Comparison of ENCODE assay signal across 8 cellular contexts in the genomic region with DNA sequence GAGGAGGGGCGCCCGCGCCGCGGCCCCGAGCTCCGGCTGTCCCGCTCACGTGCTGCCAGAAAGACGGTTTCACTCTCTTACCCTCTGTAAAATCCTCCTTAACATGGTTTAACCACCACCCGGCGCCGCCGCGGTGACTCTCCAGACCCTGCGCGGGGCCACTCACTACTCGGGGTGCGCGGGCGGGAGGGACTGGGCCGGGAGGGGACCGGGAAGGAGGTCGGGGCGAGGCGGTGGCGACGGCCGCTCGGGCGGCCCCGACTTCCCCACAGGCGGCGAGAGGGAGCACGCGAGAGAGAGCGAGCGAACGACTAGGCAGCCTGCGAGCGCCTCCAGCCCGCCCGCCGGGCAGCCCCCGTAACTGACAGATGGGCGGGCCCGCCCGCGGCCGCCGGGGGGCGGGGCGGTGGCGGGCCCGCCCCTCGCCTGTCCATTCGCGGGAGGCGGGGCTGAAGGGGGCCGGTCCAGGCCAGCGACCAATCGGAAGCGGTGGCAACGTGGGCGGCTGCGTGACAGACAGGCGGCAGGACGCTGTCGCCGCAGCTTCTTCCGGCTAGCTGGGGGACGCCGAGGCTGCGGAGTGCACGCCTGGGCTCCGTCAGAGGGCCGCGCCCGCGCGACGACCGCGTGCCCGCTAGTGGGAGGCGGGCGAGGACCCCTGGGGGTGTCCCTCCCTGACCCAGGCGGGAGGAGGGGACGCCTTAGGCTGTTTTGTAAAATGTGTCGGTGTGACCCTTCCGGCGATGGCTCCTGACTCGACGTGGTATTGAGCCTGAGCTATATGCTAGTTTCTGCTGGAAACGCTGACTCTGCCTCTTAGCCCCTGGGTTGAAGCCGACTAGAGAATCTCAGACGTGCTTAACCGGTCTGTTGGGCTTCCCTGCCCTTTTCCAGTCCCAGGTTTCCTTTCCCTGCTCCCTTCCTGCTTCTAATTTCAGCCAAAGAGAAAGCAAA. TPM values are rescaled to one million over a fixed set of nuclear protein-coding genes. Genes with fewer than 3 reads are reported as not detected.
DNase-seq lines count a peak whose midpoint lies in the region; TF ChIP-seq lines count a peak whose summit lies in the region.

Gene EEA1 (minus strand): TSS at position 334 of the 954 bp plus-strand sequence. CDS start 229 bp downstream, at position 105.

- H3K36me3 ChIP-seq in HAP-1 (replicated peaks) (no peaks in the 10 kb centered on the region), MM.1S (replicated peaks; ENCODE audit: insufficient read depth, low read length) (no peaks in the 10 kb centered on the region), neural progenitor cell (no peaks in the 10 kb centered on the region)

- H4K20me1 ChIP-seq in MM.1S (ENCODE audit: insufficient read depth, low read length) (peaks cover 22% of the 10 kb centered on the region), neural progenitor cell (ENCODE audit: low read depth) (no peaks in the 10 kb centered on the region)

- peak within 1 kb of the TSS; percentile 97 for H3K27ac Mint-ChIP-seq in neural progenitor cell

- no peaks in the 10 kb centered on the region for H3K9me3 ChIP-seq in HAP-1
- no peaks in the 10 kb centered on the region for H3K9me3 ChIP-seq in MM.1S (replicated peaks; ENCODE audit: insufficient read depth, low read length)
- H3K9me3 ChIP-seq in neural progenitor cell (ENCODE audit: low read depth) = no peaks in the 10 kb centered on the region

- peaks cover 2% of the 10 kb centered on the region for H3K27me3 Mint-ChIP-seq in neural progenitor cell (ENCODE audit: insufficient read depth, low read depth)

- peak within 1 kb of the TSS; percentile 98 for H3K4me2 ChIP-seq in MM.1S (ENCODE audit: low read depth, low read length)
- peak within 1 kb of the TSS; percentile 96 for H3K4me2 ChIP-seq in neural progenitor cell

- H2AFZ ChIP-seq in MM.1S (ENCODE audit: low read length) (peak within 1 kb of the TSS; percentile 85), neural progenitor cell (replicated peaks) (peak within 1 kb of the TSS; percentile 74)

- H3K27me3 ChIP-seq in HAP-1 (ENCODE audit: low read depth) (no peaks in the 10 kb centered on the region), MM.1S (replicated peaks; ENCODE audit: insufficient read depth, low read length) (no peaks in the 10 kb centered on the region), neural progenitor cell (no peaks in the 10 kb centered on the region)

- peaks cover 21% of the 10 kb centered on the region for H3F3A ChIP-seq in MM.1S (ENCODE audit: insufficient read depth, low read length)
- H3F3A ChIP-seq in neural progenitor cell (ENCODE audit: low read depth) = peaks cover 20% of the 10 kb centered on the region

- no peaks in the 10 kb centered on the region for H3K9me3 Mint-ChIP-seq in neural progenitor cell

- H3K4me1 ChIP-seq in HAP-1 (peaks cover 42% of the 10 kb centered on the region), MM.1S (ENCODE audit: low read length) (peaks cover 24% of the 10 kb centered on the region), neural progenitor cell (peaks cover 30% of the 10 kb centered on the region)

- TF ChIP-seq CTCF in MM.1S (IDR thresholded peaks at IDR 0.05; ENCODE audit: low read length) = peak; percentile 10
- TF ChIP-seq CTCF in foreskin fibroblast (IDR thresholded peaks at IDR 0.05; ENCODE audit: low read depth, low read length) = no peak
- no peak for TF ChIP-seq CTCF in neural progenitor cell (IDR thresholded peaks at IDR 0.05)

- H3K9ac ChIP-seq in MM.1S (ENCODE audit: low read length) (peak within 1 kb of the TSS; percentile 90), neural progenitor cell (peak within 1 kb of the TSS; percentile 62)

- H3K27ac ChIP-seq in MM.1S (ENCODE audit: low read length) = peak within 1 kb of the TSS; percentile 93
- peak within 1 kb of the TSS; percentile 87 for H3K27ac ChIP-seq in neural progenitor cell

- H3K36me3 Mint-ChIP-seq in neural progenitor cell = no peaks in the 10 kb centered on the region

- no peaks in the 10 kb centered on the region for H3K9me2 ChIP-seq in MM.1S (replicated peaks; ENCODE audit: insufficient read depth, low read length)

- in situ Hi-C loops in HAP-1 (cut with MboI; ENCODE audit: low sequenced_read_pairs) = no loop called here

- peak within 1 kb of the TSS; percentile 90 for H3K4me3 Mint-ChIP-seq in neural progenitor cell

- H3K79me2 ChIP-seq in MM.1S (ENCODE audit: low read length) (peaks cover 39% of the 10 kb centered on the region), neural progenitor cell (ENCODE audit: low read depth) (peaks cover 43% of the 10 kb centered on the region)

- peak; percentile 94 for DNase-seq in GDM1 (lab: John Stamatoyannopoulos, UW)
- peak; percentile 94 to 97 for DNase-seq in HAP-1 (ENCODE audit: low spot score in 2 of 2)
- DNase-seq in MM.1S = peak; percentile 97
- peak; percentile 87 for DNase-seq in SIG-M5 (lab: John Stamatoyannopoulos, UW)
- DNase-seq in activated gamma-delta T cell treated with Interleukin-2 at 50 U/mL for 16 hours = peak; percentile 95
- DNase-seq in foreskin fibroblast = peak; percentile 97 to 99
- peak; percentile 98 for DNase-seq in neural progenitor cell (ENCODE audit: low spot score)
- DNase-seq in stromal cell of bone marrow (ENCODE audit: low read depth) = peak; percentile 91

- peaks cover 35% of the 10 kb centered on the region for H3K4me1 Mint-ChIP-seq in neural progenitor cell

- H3K4me3 ChIP-seq in HAP-1 (peak within 1 kb of the TSS; percentile 58), MM.1S (ENCODE audit: low read length) (peak within 1 kb of the TSS; percentile 85), foreskin fibroblast (ENCODE audit: low read depth in 1 of 2, low read length in 2 of 2) (peak within 1 kb of the TSS; percentile 74 to 81), neural progenitor cell (peak within 1 kb of the TSS; percentile 71)

RNA-seq across cellular contexts. Expression of gene EEA1, which starts in this region (rescaled TPM):
- 6.6 and 11.6 TPM in 2 replicates for total RNA-seq in neural progenitor cell (ENCODE audit: low replicate concordance)

Comparison
In these comparisons a context has a peak if more than half of its experiments do, and no peak if none do; other contexts are left out.
1. Peak in every context shown above with its lines: DNase-seq, H3K4me3 ChIP-seq and H3K27ac ChIP-seq.